ENCODE assay signal across 8 cellular contexts in the genomic region with DNA sequence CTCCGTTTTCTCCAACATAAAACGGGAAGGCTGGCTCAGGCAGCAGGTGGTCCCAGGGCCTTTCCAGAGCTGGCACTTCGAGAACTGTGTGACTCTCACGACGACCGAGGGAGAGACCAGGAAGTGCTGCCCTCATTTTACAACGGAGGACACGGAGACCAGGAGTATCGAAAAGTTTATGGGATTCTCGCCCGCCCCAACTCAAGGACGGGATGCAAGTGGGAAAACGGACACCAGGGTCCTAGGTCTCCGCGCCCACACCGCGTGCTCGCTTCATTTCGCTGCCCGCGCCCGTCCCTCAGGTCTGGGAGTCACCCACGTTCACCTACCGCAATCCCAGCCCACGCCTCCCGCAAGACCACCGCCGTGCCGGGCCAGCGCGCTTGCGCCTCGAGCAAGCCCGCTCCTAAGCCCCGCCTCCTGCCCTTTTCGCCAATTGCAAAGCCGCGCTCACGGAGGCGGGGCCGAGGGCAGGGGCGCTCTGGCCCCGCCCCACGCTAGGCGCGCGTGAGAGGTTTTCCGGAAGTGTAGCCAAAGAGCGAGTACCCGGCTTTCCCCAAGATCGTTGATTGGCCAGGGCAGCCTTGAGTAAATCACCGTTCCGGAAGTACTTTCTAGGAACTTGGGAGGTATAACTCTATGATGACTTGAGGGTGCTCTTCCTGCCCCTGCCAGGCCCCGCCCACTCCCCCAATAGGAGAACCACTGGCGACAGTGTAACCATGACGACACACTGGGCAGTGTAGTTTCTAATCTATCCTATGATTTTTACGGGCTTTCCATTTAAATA. TPM values are rescaled to one million over a fixed set of nuclear protein-coding genes. Genes with fewer than 3 reads are reported as not detected.
DNase-seq lines count a peak whose midpoint lies in the region; ATAC-seq and TF ChIP-seq lines count a peak whose summit lies in the region.

Gene PARS2 (minus strand): TSS at position 392 of the 790 bp plus-strand sequence. CDS start 5,362 bp downstream, outside the sequence.

- no peaks in the 10 kb centered on the region for H3K27me3 ChIP-seq in GM06990 (replicated peaks; ENCODE audit: control insufficient read depth, insufficient read depth, low read length)

- TF ChIP-seq CTCF in GM06990 (IDR thresholded peaks at IDR 0.05; ENCODE audit: insufficient read depth, low read length, poor library complexity, severe bottlenecking) (no peak), NB4 (IDR thresholded peaks at IDR 0.05; ENCODE audit: low read depth, low read length) (no peak)

- peak; percentile 91 for ATAC-seq in HG02571 (IDR thresholded peaks at IDR 0.05; ENCODE audit: unreplicated experiment)

- peak; percentile 93 for TF ChIP-seq POLR2A in NB4 (IDR thresholded peaks at IDR 0.05; ENCODE audit: extremely low read depth, insufficient read length)

- H3K36me3 ChIP-seq in GM06990 (ENCODE audit: control insufficient read depth, insufficient read depth, low read length), result no peaks in the 10 kb centered on the region

- DNase-seq in GM06990 (ENCODE audit: extremely low read depth, insufficient read length), result peak; percentile 100
- peak; percentile 99 for DNase-seq in NB4 (ENCODE audit: low read depth)
- DNase-seq in SK-N-DZ (ENCODE audit: low spot score), result peak; percentile 99
- peak; percentile 97 for DNase-seq in activated naive CD4-positive, alpha-beta T cell treated with anti-CD3 and anti-CD28 coated beads, Interleukin-2, amount 50 U/mL, for 16 hours
- DNase-seq in globus pallidus (ENCODE audit: low spot score), result peak; percentile 99
- DNase-seq in non-pigmented ciliary epithelial cell (ENCODE audit: low read depth), result peak; percentile 99
- DNase-seq in superior temporal gyrus (ENCODE audit: extremely low spot score), result peak; percentile 100

- H3K4me3 ChIP-seq in GM06990 (replicated peaks; ENCODE audit: low read depth, low read length) (peak within 1 kb of the TSS; percentile 98), NB4 (ENCODE audit: low read depth, low read length) (peak within 1 kb of the TSS; percentile 91)

RNA-seq across cellular contexts. Expression of gene PARS2, which starts in this region (rescaled TPM):
- 5.8 and 7.8 TPM in 2 replicates for polyA plus RNA-seq in SK-N-DZ (2014; cell fraction: cytosol; rRNA removed)
- polyA plus RNA-seq in SK-N-DZ (2014; cell fraction: nucleus; rRNA removed), result 1.7 and 1.8 TPM in 2 replicates

Comparison
In these comparisons a context has a peak if more than half of its experiments do, and no peak if none do; other contexts are left out.
1. Peak in every context shown above with its lines: DNase-seq, ATAC-seq and H3K4me3 ChIP-seq.